10 cellular contexts compared by ENCODE assay signal in genomic region chr1:207808322-207808705, GRCh38. TPM values are rescaled to one million over a fixed set of nuclear protein-coding genes. Genes with fewer than 3 reads are reported as not detected.
DNase-seq lines count a peak whose midpoint lies in the region; ATAC-seq lines count a peak whose summit lies in the region.
"Had no signal": no experiment of that assay in that cellular context is flagged by ENCODE, and none has a peak within 500 bp of the region (broad histone marks: within the 10 kb centered on the region; RNA-seq: fewer than 3 reads in every experiment).

No MANE protein-coding gene starts in this region.

- no peaks in the 10 kb centered on the region for H3K9me3 Mint-ChIP-seq in activated CD4-positive, alpha-beta T cell treated with anti-CD3 and anti-CD28 coated beads, Interleukin-2, amount 10 ng/mL, durations not matched to agents 24 days and 14 days
- H3K9me3 Mint-ChIP-seq in activated naive CD8-positive, alpha-beta T cell treated with anti-CD3 and anti-CD28 coated beads, Interleukin-2, amount 50 U/mL, for 24 hours: no peaks in the 10 kb centered on the region
- H3K9me3 Mint-ChIP-seq in stimulated activated naive CD8-positive, alpha-beta T cell treated with anti-CD3 and anti-CD28 coated beads, Interleukin-15, amount 100 ng/mL, for 72 hours: no peaks in the 10 kb centered on the region
- H3K9me3 Mint-ChIP-seq: brain had no signal

- H3K27ac ChIP-seq in temporal lobe (ENCODE audit: low read depth, low read length): peak overlapping the region; percentile 93

- H3K4me3 Mint-ChIP-seq in activated CD4-positive, alpha-beta T cell treated with anti-CD3 and anti-CD28 coated beads, Interleukin-2, amount 10 ng/mL, durations not matched to agents 24 days and 14 days: no peak overlapping the region
- H3K4me3 Mint-ChIP-seq in activated naive CD8-positive, alpha-beta T cell treated with anti-CD3 and anti-CD28 coated beads, Interleukin-2, amount 50 U/mL, for 24 hours: no peak overlapping the region
- peak overlapping the region in 1 of 2 donors; percentile 31 for H3K4me3 Mint-ChIP-seq in stimulated activated naive CD8-positive, alpha-beta T cell treated with anti-CD3 and anti-CD28 coated beads, Interleukin-15, amount 100 ng/mL, for 72 hours
- H3K4me3 Mint-ChIP-seq: brain had no signal

- intact Hi-C loops in activated CD4-positive, alpha-beta T cell treated with anti-CD3 and anti-CD28 coated beads, Interleukin-2, amount 10 ng/mL, durations not matched to agents 24 days and 14 days (cut with micrococcal nuclease): no loop called here

- peaks cover 40% of the 10 kb centered on the region for H3K36me3 Mint-ChIP-seq in activated CD4-positive, alpha-beta T cell treated with anti-CD3 and anti-CD28 coated beads, Interleukin-2, amount 10 ng/mL, durations not matched to agents 24 days and 14 days (ENCODE audit: low read depth)
- peaks cover 27% of the 10 kb centered on the region for H3K36me3 Mint-ChIP-seq in activated naive CD8-positive, alpha-beta T cell treated with anti-CD3 and anti-CD28 coated beads, Interleukin-2, amount 50 U/mL, for 24 hours (ENCODE audit: low read depth)

- no peak for ATAC-seq in activated naive CD8-positive, alpha-beta T cell treated with anti-CD3 and anti-CD28 coated beads, Interleukin-2, amount 50 U/mL, for 24 hours
- ATAC-seq in HG03045 (IDR thresholded peaks at IDR 0.05; ENCODE audit: unreplicated experiment) (no peak), HG03108 (IDR thresholded peaks at IDR 0.05; ENCODE audit: unreplicated experiment) (no peak)
- no peak for ATAC-seq in stimulated activated naive CD8-positive, alpha-beta T cell treated with anti-CD3 and anti-CD28 coated beads, Interleukin-15, amount 100 ng/mL, for 72 hours
- ATAC-seq: activated CD4-positive, CD25-positive, alpha-beta regulatory T cell treated with anti-CD3 and anti-CD28 coated beads, Interleukin-2, amount 50 U/mL, for 24 hours had no signal

- peak overlapping the region; percentile 48 for H3K27ac Mint-ChIP-seq in activated CD4-positive, alpha-beta T cell treated with anti-CD3 and anti-CD28 coated beads, Interleukin-2, amount 10 ng/mL, durations not matched to agents 24 days and 14 days
- peak overlapping the region; percentile 12 for H3K27ac Mint-ChIP-seq in activated naive CD8-positive, alpha-beta T cell treated with anti-CD3 and anti-CD28 coated beads, Interleukin-2, amount 50 U/mL, for 24 hours
- H3K27ac Mint-ChIP-seq in stimulated activated naive CD8-positive, alpha-beta T cell treated with anti-CD3 and anti-CD28 coated beads, Interleukin-15, amount 100 ng/mL, for 72 hours: no peak overlapping the region

- DNase-seq in activated CD4-positive, alpha-beta T cell treated with anti-CD3 and anti-CD28 coated beads, Interleukin-2, amount 10 ng/mL, durations not matched to agents 24 days and 14 days: no peak
- DNase-seq in activated CD4-positive, alpha-beta T cell treated with anti-CD3 and anti-CD28 coated beads, Interleukin-2, amount 50 U/mL, for 4 hours: no peak
- no peak for DNase-seq in activated naive CD8-positive, alpha-beta T cell treated with anti-CD3 and anti-CD28 coated beads, Interleukin-2, amount 50 U/mL, for 24 hours
- DNase-seq in left kidney (ENCODE audit: low read depth, low spot score): peak; percentile 34
- DNase-seq in stimulated activated naive CD8-positive, alpha-beta T cell treated with anti-CD3 and anti-CD28 coated beads, Interleukin-15, amount 100 ng/mL, for 72 hours: no peak

- peaks cover 31% of the 10 kb centered on the region for H3K4me1 Mint-ChIP-seq in activated CD4-positive, alpha-beta T cell treated with anti-CD3 and anti-CD28 coated beads, Interleukin-2, amount 10 ng/mL, durations not matched to agents 24 days and 14 days
- H3K4me1 Mint-ChIP-seq in activated naive CD8-positive, alpha-beta T cell treated with anti-CD3 and anti-CD28 coated beads, Interleukin-2, amount 50 U/mL, for 24 hours: peaks cover 46% of the 10 kb centered on the region
- peaks cover 58% of the 10 kb centered on the region for H3K4me1 Mint-ChIP-seq in stimulated activated naive CD8-positive, alpha-beta T cell treated with anti-CD3 and anti-CD28 coated beads, Interleukin-15, amount 100 ng/mL, for 72 hours
- H3K4me1 Mint-ChIP-seq: brain had no signal

- no peaks in the 10 kb centered on the region for H3K27me3 Mint-ChIP-seq in activated CD4-positive, alpha-beta T cell treated with anti-CD3 and anti-CD28 coated beads, Interleukin-2, amount 10 ng/mL, durations not matched to agents 24 days and 14 days
- no peaks in the 10 kb centered on the region for H3K27me3 Mint-ChIP-seq in activated naive CD8-positive, alpha-beta T cell treated with anti-CD3 and anti-CD28 coated beads, Interleukin-2, amount 50 U/mL, for 24 hours
- H3K27me3 Mint-ChIP-seq in stimulated activated naive CD8-positive, alpha-beta T cell treated with anti-CD3 and anti-CD28 coated beads, Interleukin-15, amount 100 ng/mL, for 72 hours: no peaks in the 10 kb centered on the region
- H3K27me3 Mint-ChIP-seq: brain had no signal

RNA-seq across cellular contexts. Expression of gene CD46, which starts 56.5 kb away (rescaled TPM):
- total RNA-seq in activated CD4-positive, alpha-beta T cell treated with anti-CD3 and anti-CD28 coated beads, Interleukin-2, amount 10 ng/mL, durations not matched to agents 24 days and 14 days: 96.3 and 107 TPM in 2 replicates
- 67.9 TPM for total RNA-seq in temporal lobe

Comparison
In these comparisons a context has a peak if more than half of its experiments do, and no peak if none do; other contexts are left out.
1. H3K27ac Mint-ChIP-seq: peak in activated CD4-positive, alpha-beta T cell treated with anti-CD3 and anti-CD28 coated beads, Interleukin-2, amount 10 ng/mL, durations not matched to agents 24 days and 14 days (single experiment) and activated naive CD8-positive, alpha-beta T cell treated with anti-CD3 and anti-CD28 coated beads, Interleukin-2, amount 50 U/mL, for 24 hours (single experiment); none in stimulated activated naive CD8-positive, alpha-beta T cell treated with anti-CD3 and anti-CD28 coated beads, Interleukin-15, amount 100 ng/mL, for 72 hours (0 of 2).